In genomic region chr15:90667063-90667754, GRCh38 we compare ENCODE assay signal across 13 cellular contexts. TPM values are rescaled to one million over a fixed set of nuclear protein-coding genes. Genes with fewer than 3 reads are reported as not detected.
DNase-seq lines count a peak whose midpoint lies in the region; ATAC-seq and TF ChIP-seq lines count a peak whose summit lies in the region.
"Had no signal": no experiment of that assay in that cellular context is flagged by ENCODE, and none has a peak within 500 bp of the region (broad histone marks: within the 10 kb centered on the region; RNA-seq: fewer than 3 reads in every experiment).

No MANE protein-coding gene starts in this region.

- peaks cover 33% of the 10 kb centered on the region for H3K4me1 Mint-ChIP-seq in activated naive CD4-positive, alpha-beta T cell treated with anti-CD3 and anti-CD28 coated beads, Interleukin-2, amount 50 U/mL, for 24 hours
- H3K4me1 Mint-ChIP-seq in stimulated activated naive CD8-positive, alpha-beta T cell treated with anti-CD3 and anti-CD28 coated beads, Interleukin-15, amount 100 ng/mL, for 72 hours: peaks cover 44% of the 10 kb centered on the region

- H3K4me3 Mint-ChIP-seq in activated naive CD4-positive, alpha-beta T cell treated with anti-CD3 and anti-CD28 coated beads, Interleukin-2, amount 50 U/mL, for 24 hours: peak overlapping the region; percentile 61
- H3K4me3 Mint-ChIP-seq in stimulated activated naive CD8-positive, alpha-beta T cell treated with anti-CD3 and anti-CD28 coated beads, Interleukin-15, amount 100 ng/mL, for 72 hours: peak overlapping the region; percentile 27 to 35
- H3K4me3 Mint-ChIP-seq: type B pancreatic cell had no signal

- H3K9me3 Mint-ChIP-seq in activated naive CD4-positive, alpha-beta T cell treated with anti-CD3 and anti-CD28 coated beads, Interleukin-2, amount 50 U/mL, for 24 hours: no peaks in the 10 kb centered on the region
- H3K9me3 Mint-ChIP-seq in stimulated activated naive CD8-positive, alpha-beta T cell treated with anti-CD3 and anti-CD28 coated beads, Interleukin-15, amount 100 ng/mL, for 72 hours: no peaks in the 10 kb centered on the region
- H3K9me3 Mint-ChIP-seq: type B pancreatic cell had no signal

- H3K27me3 ChIP-seq in RWPE2 (ENCODE audit: insufficient read depth, poor library complexity, severe bottlenecking) (no peaks in the 10 kb centered on the region), uterus (no peaks in the 10 kb centered on the region)

- H3K4me1 ChIP-seq in RWPE2 (ENCODE audit: insufficient read depth, poor library complexity, severe bottlenecking) (peaks cover 14% of the 10 kb centered on the region), uterus (no peaks in the 10 kb centered on the region)

- H3K4me3 ChIP-seq in RWPE2 (ENCODE audit: severe bottlenecking) (no peak overlapping the region), uterus (no peak overlapping the region)
- H3K4me3 ChIP-seq: lower lobe of right lung had no signal

- H3K27me3 Mint-ChIP-seq in activated naive CD4-positive, alpha-beta T cell treated with anti-CD3 and anti-CD28 coated beads, Interleukin-2, amount 50 U/mL, for 24 hours: no peaks in the 10 kb centered on the region
- peaks cover 14% of the 10 kb centered on the region for H3K27me3 Mint-ChIP-seq in stimulated activated naive CD8-positive, alpha-beta T cell treated with anti-CD3 and anti-CD28 coated beads, Interleukin-15, amount 100 ng/mL, for 72 hours
- H3K27me3 Mint-ChIP-seq: type B pancreatic cell had no signal

- H3K27ac ChIP-seq in RWPE2 (ENCODE audit: poor library complexity, severe bottlenecking): peak overlapping the region; percentile 66
- H3K27ac ChIP-seq in epithelial cell of prostate: peak overlapping the region; percentile 35
- no peak overlapping the region for H3K27ac ChIP-seq in uterus
- H3K27ac ChIP-seq: lower lobe of right lung had no signal

- H3K9me3 ChIP-seq in RWPE2 (ENCODE audit: severe bottlenecking) (no peaks in the 10 kb centered on the region), uterus (no peaks in the 10 kb centered on the region)
- H3K9me3 ChIP-seq: lower lobe of right lung had no signal

- no peak for TF ChIP-seq CTCF in RWPE2 (IDR thresholded peaks at IDR 0.05; ENCODE audit: poor library complexity, severe bottlenecking)
- TF ChIP-seq CTCF in uterus (IDR thresholded peaks at IDR 0.05): no peak

- no peak for DNase-seq in activated naive CD4-positive, alpha-beta T cell (lab: John Stamatoyannopoulos, UW)
- DNase-seq in RWPE2 (ENCODE audit: low spot score) (peak; percentile 47), epithelial cell of prostate (ENCODE audit: low read depth, low spot score) (no peak), uterus (no peak)
- DNase-seq in stimulated activated naive CD8-positive, alpha-beta T cell treated with anti-CD3 and anti-CD28 coated beads, Interleukin-15, amount 100 ng/mL, for 72 hours: no peak
- DNase-seq: lower lobe of right lung, NCI-H2171 treated with DMSO at 0.1 percent for 48 hours, retina had no signal

- ATAC-seq in RWPE2 (ENCODE audit: low read depth) (peak; percentile 62), HG02970 (IDR thresholded peaks at IDR 0.05; ENCODE audit: low FRiP score, unreplicated experiment) (no peak), HG03039 (IDR thresholded peaks at IDR 0.05; ENCODE audit: unreplicated experiment) (no peak)
- ATAC-seq in stimulated activated naive CD8-positive, alpha-beta T cell treated with anti-CD3 and anti-CD28 coated beads, Interleukin-15, amount 100 ng/mL, for 72 hours: no peak
- ATAC-seq: lower lobe of right lung, Panc1 had no signal

- no peaks in the 10 kb centered on the region for H3K36me3 Mint-ChIP-seq in activated naive CD4-positive, alpha-beta T cell treated with anti-CD3 and anti-CD28 coated beads, Interleukin-2, amount 50 U/mL, for 24 hours
- H3K36me3 Mint-ChIP-seq: type B pancreatic cell had no signal

- TF ChIP-seq POLR2A in uterus (IDR thresholded peaks at IDR 0.05): no peak

- H3K36me3 ChIP-seq in RWPE2 (ENCODE audit: low read depth) (no peaks in the 10 kb centered on the region), uterus (no peaks in the 10 kb centered on the region)
- H3K36me3 ChIP-seq: lower lobe of right lung had no signal

- intact Hi-C loops in uterus (cut with DNase I; ENCODE audit: low total_unique reads): no loop called here

- H3K27ac Mint-ChIP-seq in activated naive CD4-positive, alpha-beta T cell treated with anti-CD3 and anti-CD28 coated beads, Interleukin-2, amount 50 U/mL, for 24 hours: peak overlapping the region; percentile 18
- peak overlapping the region in 1 of 2 donors; percentile 1 for H3K27ac Mint-ChIP-seq in stimulated activated naive CD8-positive, alpha-beta T cell treated with anti-CD3 and anti-CD28 coated beads, Interleukin-15, amount 100 ng/mL, for 72 hours
- H3K27ac Mint-ChIP-seq: type B pancreatic cell had no signal

RNA-seq across cellular contexts. Expression of gene BLM, which starts 49.9 kb away (rescaled TPM):
- total RNA-seq in uterus: 1 to 10 TPM in 1 of 4 donors, under 1 TPM in 3; 0.29 to 5.0 (median 0.48) TPM

Comparison
In these comparisons a context has a peak if more than half of its experiments do, and no peak if none do; other contexts are left out.
1. H3K27ac ChIP-seq: peak in RWPE2 (single experiment) and epithelial cell of prostate (single experiment); none in uterus (0 of 2).